Comparison of ENCODE assay signal across 1 cellular context in the genomic region with DNA sequence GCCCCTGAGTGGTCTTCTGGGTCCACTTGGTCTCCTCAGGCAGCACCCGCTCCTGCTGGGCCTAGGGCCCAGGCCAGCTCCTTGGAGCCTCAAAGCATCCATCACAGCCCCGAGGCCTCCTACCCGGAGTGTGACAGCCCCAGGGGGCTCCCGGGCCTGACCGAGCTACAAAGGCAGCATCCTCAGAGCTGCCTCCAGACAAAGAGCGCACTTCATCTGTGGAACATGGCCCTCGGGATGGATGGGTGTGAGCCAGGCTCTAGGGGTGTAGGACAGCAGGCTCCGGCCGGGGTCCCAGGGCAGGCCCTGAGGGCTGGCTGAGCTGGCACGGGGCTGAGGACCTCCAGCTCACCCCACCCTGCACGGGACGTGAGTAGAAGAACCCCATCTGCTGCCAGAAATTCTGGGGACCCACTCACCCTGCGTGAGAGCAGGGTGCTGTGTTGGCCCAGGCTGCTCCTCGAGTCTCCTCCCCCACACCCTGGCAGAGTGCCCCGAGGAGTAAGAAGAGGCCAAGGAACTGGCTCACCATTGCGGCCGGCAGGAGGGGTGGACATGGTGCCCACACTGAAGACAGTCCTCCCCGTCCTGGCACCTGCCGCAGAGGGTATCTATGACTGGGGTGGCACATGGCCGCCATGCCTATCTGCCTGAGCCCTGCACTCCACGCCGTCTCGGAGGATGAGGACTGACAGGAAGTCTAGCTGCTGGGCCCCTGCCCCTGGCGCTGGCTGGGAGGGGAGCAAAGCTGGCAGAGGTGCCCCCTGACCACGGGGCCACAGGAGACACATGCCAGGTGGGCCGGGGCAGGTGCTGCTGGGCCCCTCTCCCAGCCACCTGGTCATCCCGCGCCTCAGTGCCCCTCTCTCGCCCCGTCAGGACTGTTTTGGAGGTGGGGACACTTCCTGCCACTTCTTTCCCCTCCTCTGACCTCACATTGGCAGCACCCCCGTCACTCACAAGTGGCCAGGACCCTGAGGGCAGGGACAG.
TF ChIP-seq lines count a peak whose summit lies in the region.

No MANE protein-coding gene starts in this region.

TF ChIP-seq in IMR-90, 13 proteins besides CTCF, POLR2A, EP300 and RAD21:
- no peak for TF ChIP-seq MAFK (IDR thresholded peaks at IDR 0.05; ENCODE audit: low read depth, low read length)
- TF ChIP-seq RFX5 (IDR thresholded peaks at IDR 0.05; ENCODE audit: low read depth, low read length) = no peak
- TF ChIP-seq CHD1 (IDR thresholded peaks at IDR 0.05; ENCODE audit: low read depth, low read length) = no peak
- TF ChIP-seq BHLHE40 (IDR thresholded peaks at IDR 0.05; ENCODE audit: low read depth, low read length) = no peak
- no peak for TF ChIP-seq ELK1 (IDR thresholded peaks at IDR 0.05; ENCODE audit: borderline replicate concordance, low read depth, low read length)
- no peak for TF ChIP-seq MAZ (IDR thresholded peaks at IDR 0.05; ENCODE audit: borderline replicate concordance, low read depth, low read length)
- TF ChIP-seq RCOR1 (IDR thresholded peaks at IDR 0.05; ENCODE audit: insufficient replicate concordance, low read length) = no peak
- TF ChIP-seq CEBPB (IDR thresholded peaks at IDR 0.05; ENCODE audit: low read depth, low read length) = no peak
- TF ChIP-seq FOS (IDR thresholded peaks at IDR 0.05; ENCODE audit: low read depth, low read length) = no peak
